Comparison of ENCODE assay signal across 25 cellular contexts in the genomic region with DNA sequence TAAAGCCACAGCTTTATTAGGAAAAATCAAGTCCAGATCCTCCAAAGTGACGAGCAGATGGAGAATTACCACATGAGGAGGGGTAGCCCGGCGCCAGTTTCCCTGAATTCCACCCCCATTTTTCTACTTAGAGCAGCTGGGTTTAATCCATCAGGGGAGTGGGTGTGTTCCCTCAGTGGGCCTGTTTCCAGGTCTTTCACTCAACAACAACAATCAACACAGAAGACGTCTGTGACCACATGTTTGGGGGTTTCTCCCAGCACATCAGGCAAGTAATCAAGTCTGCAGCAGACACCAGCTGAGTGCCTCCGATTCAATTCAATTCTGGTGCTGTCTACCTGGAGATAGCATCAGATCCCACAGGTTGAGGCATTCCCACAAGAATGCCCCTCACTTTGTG. TPM values are rescaled to one million over a fixed set of nuclear protein-coding genes. Genes with fewer than 3 reads are reported as not detected.
A peak's percentile ranks its signal among the peaks of the same experiment; 100 is the strongest.
DNase-seq lines count a peak whose midpoint lies in the region; TF ChIP-seq lines count a peak whose summit lies in the region.
"Had no signal": no experiment of that assay in that cellular context is flagged by ENCODE, and none has a peak within 500 bp of the region (broad histone marks: within the 10 kb centered on the region; RNA-seq: fewer than 3 reads in every experiment).

No MANE protein-coding gene starts in this region.

- H3K27me3 ChIP-seq in mammary epithelial cell (ENCODE audit: insufficient read depth, low read length) (no peaks in the 10 kb centered on the region), ovary (no peaks in the 10 kb centered on the region)
- H3K27me3 ChIP-seq: BE2C had no signal

- POLR2A ChIA-PET in MCF 10A (lab: Yijun Ruan, JAX) = interaction anchor here (1.1 to 1.4 kb wide), 2 partner anchors 14 to 96 kb away, joined by 3 to 4 read pairs; a partner anchor contains a TSS

- no peak for TF ChIP-seq POLR2A in ovary (IDR thresholded peaks at IDR 0.05)

- DNase-seq in MCF 10A (ENCODE audit: unreplicated experiment) (no peak), mammary epithelial cell (no peak), fibroblast of gingiva (ENCODE audit: low read depth) (peak; percentile 22), left kidney (ENCODE audit: low read depth, low spot score) (peak; percentile 61), type B pancreatic cell (ENCODE audit: extremely low spot score, unreplicated experiment) (no peak), OCI-M2 (lab: John Stamatoyannopoulos, UW; ENCODE audit: unreplicated experiment) (no peak), amniotic stem cell (lab: John Stamatoyannopoulos, UW) (no peak), ovary (no peak)
- DNase-seq: activated CD4-positive, CD25-positive, alpha-beta regulatory T cell treated with anti-CD3 and anti-CD28 coated beads, Interleukin-2, amount 50 U/mL, for 72 hours; activated naive CD4-positive, alpha-beta T cell treated with anti-CD3 and anti-CD28 coated beads for 36 hours; activated T-cell treated with anti-CD3 and anti-CD28 coated beads, Interleukin-2, amount 50 U/mL, for 72 hours; BE2C; dermis blood vessel endothelial cell; Kasumi-1; kidney glomerular epithelial cell; natural killer cell; NCI-H1092 treated with DMSO at 0.1 percent for 48 hours; NCI-H526 treated with DMSO at 0.1 percent for 48 hours; SHP77; stomach; T-helper 1 cell; upper lobe of right lung had no signal

- H2AFZ ChIP-seq in mammary epithelial cell (ENCODE audit: low read depth, low read length) = no peak overlapping the region
- H2AFZ ChIP-seq: GM23248 had no signal

- H3K4me1 Mint-ChIP-seq in MCF 10A (ENCODE audit: insufficient read depth, unreplicated experiment) (peaks cover 7% of the 10 kb centered on the region), type B pancreatic cell (ENCODE audit: unreplicated experiment) (peaks cover 41% of the 10 kb centered on the region)
- H3K4me1 Mint-ChIP-seq: natural killer cell had no signal

- dilution Hi-C loops in mammary epithelial cell (cut with HindIII; ENCODE audit: low sequenced_read_pairs) = no loop called here

- no peak overlapping the region for H3K9ac ChIP-seq in mammary epithelial cell (ENCODE audit: insufficient read depth, low read length)
- H3K9ac ChIP-seq: GM23248 had no signal

- TF ChIP-seq EP300 in ovary (IDR thresholded peaks at IDR 0.05) = no peak

- H3K4me3 ChIP-seq in mammary epithelial cell (replicated peaks in 1 of 3; ENCODE audit: insufficient read depth in 1 of 3, low read depth in 2 of 3, low read length in 3 of 3) (no peak overlapping the region), ovary (no peak overlapping the region)
- H3K4me3 ChIP-seq: GM23248, stomach, upper lobe of right lung had no signal

- H4K20me1 ChIP-seq in mammary epithelial cell (ENCODE audit: insufficient read depth, low read length) = no peaks in the 10 kb centered on the region

- H3K36me3 ChIP-seq in mammary epithelial cell (ENCODE audit: insufficient read depth, low read length) = no peaks in the 10 kb centered on the region
- no peaks in the 10 kb centered on the region for H3K36me3 ChIP-seq in ovary
- H3K36me3 ChIP-seq: stomach, upper lobe of right lung had no signal

- H3K79me2 ChIP-seq in mammary epithelial cell (ENCODE audit: insufficient read depth, low read length) = no peaks in the 10 kb centered on the region

- H3K27ac Mint-ChIP-seq in MCF 10A (ENCODE audit: low read depth, unreplicated experiment) = peak overlapping the region; percentile 19
- H3K27ac Mint-ChIP-seq in type B pancreatic cell = peak overlapping the region; percentile 43
- H3K27ac Mint-ChIP-seq: activated naive CD4-positive, alpha-beta T cell treated with anti-CD3 and anti-CD28 coated beads for 36 hours; activated T-cell treated with anti-CD3 and anti-CD28 coated beads, Interleukin-2, amount 50 U/mL, for 72 hours; natural killer cell had no signal

- H3K9me3 ChIP-seq in mammary epithelial cell (replicated peaks; ENCODE audit: insufficient read depth, low read length) (no peaks in the 10 kb centered on the region), ovary (no peaks in the 10 kb centered on the region)
- H3K9me3 ChIP-seq: BE2C, upper lobe of right lung had no signal

- H3K4me1 ChIP-seq in mammary epithelial cell (ENCODE audit: insufficient read depth, low read length) = peaks cover 35% of the 10 kb centered on the region
- no peaks in the 10 kb centered on the region for H3K4me1 ChIP-seq in ovary (ENCODE audit: insufficient read depth)
- H3K4me1 ChIP-seq: stomach, upper lobe of right lung had no signal

- H3K27me3 Mint-ChIP-seq in MCF 10A (ENCODE audit: insufficient read depth, unreplicated experiment) (no peaks in the 10 kb centered on the region), type B pancreatic cell (peaks cover 28% of the 10 kb centered on the region)

- TF ChIP-seq CTCF in MCF 10A (IDR thresholded peaks at IDR 0.05; ENCODE audit: unreplicated experiment) = no peak
- no peak for TF ChIP-seq CTCF in mammary epithelial cell (conservative IDR thresholded peaks at IDR 0.05 in 1 of 2, IDR thresholded peaks at IDR 0.05 in 1 of 2; ENCODE audit: extremely low read depth in 1 of 2, insufficient read depth in 1 of 2, low read depth in 1 of 2, low read length in 2 of 2)
- TF ChIP-seq CTCF in type B pancreatic cell (conservative IDR thresholded peaks at IDR 0.05) = no peak
- TF ChIP-seq CTCF in ovary (IDR thresholded peaks at IDR 0.05) = no peak

- BruUV-seq in MCF 10A (replicated peaks; lab: Mats Ljungman, UMichigan) (no TSS peak), mammary epithelial cell (replicated peaks; lab: Mats Ljungman, UMichigan) (no TSS peak)

- H3K9me3 Mint-ChIP-seq in MCF 10A (ENCODE audit: unreplicated experiment) (no peaks in the 10 kb centered on the region), type B pancreatic cell (peaks cover 8% of the 10 kb centered on the region)
- H3K9me3 Mint-ChIP-seq: activated naive CD4-positive, alpha-beta T cell treated with anti-CD3 and anti-CD28 coated beads for 36 hours; natural killer cell had no signal

- no peak overlapping the region for H3K4me2 ChIP-seq in mammary epithelial cell (ENCODE audit: insufficient read depth, low read depth, low read length)

- CTCF ChIA-PET in MCF 10A (lab: Yijun Ruan, JAX) (interaction anchor here (1.0 kb wide), 1 partner anchor 193 kb away, joined by 3 read pairs; no protein-coding TSS in a partner anchor), mammary epithelial cell (lab: Charles Lee; ENCODE audit: low non-redundant PET) (interaction anchor here (1.3 kb wide), 1 partner anchor 198 kb away, joined by 4 read pairs; no protein-coding TSS in a partner anchor)

- intact Hi-C loops in MCF 10A (cut with micrococcal nuclease) (no loop called here), mammary epithelial cell (cut with micrococcal nuclease) (loop anchor here (2.0 kb wide), 1 partner anchor 36 kb away; no protein-coding TSS in a partner anchor), ovary (cut with DNase I) (no loop called here)

- 83% methylated on average over 5 of the region's 5 CpGs for WGBS in mammary epithelial cell (ENCODE audit: low coverage, missing lambda C conversion rate)
- WGBS in ovary, 3 donors = 12 to 38% (median 14%) methylated on average over 5 of the region's 5 CpGs

- no peaks in the 10 kb centered on the region for H3K36me3 Mint-ChIP-seq in MCF 10A (ENCODE audit: insufficient read depth, unreplicated experiment)
- H3K36me3 Mint-ChIP-seq in type B pancreatic cell = peaks cover 8% of the 10 kb centered on the region
- H3K36me3 Mint-ChIP-seq: natural killer cell had no signal

- H3K27ac ChIP-seq in mammary epithelial cell (ENCODE audit: insufficient read depth, low read depth, low read length) (no peak overlapping the region), ovary (no peak overlapping the region)
- H3K27ac ChIP-seq: GM23248, stomach, upper lobe of right lung had no signal

- H3K4me3 Mint-ChIP-seq in MCF 10A (ENCODE audit: unreplicated experiment) = no peak overlapping the region
- H3K4me3 Mint-ChIP-seq in type B pancreatic cell = no peak overlapping the region
- H3K4me3 Mint-ChIP-seq: activated naive CD4-positive, alpha-beta T cell treated with anti-CD3 and anti-CD28 coated beads for 36 hours; activated T-cell treated with anti-CD3 and anti-CD28 coated beads, Interleukin-2, amount 50 U/mL, for 72 hours; natural killer cell had no signal

- in situ Hi-C loops in mammary epithelial cell (cut with MboI; ENCODE audit: low sequenced_read_pairs in 2 of 2) = no loop called here

RNA-seq across cellular contexts. Expression of a gene that starts 6.9 kb away (rescaled TPM):
- total RNA-seq in MCF 10A (2022) (not detected in 2 replicates), mammary epithelial cell (under 1 TPM; 0.16 to 0.33 TPM), type B pancreatic cell (ENCODE audit: low replicate concordance) (5.7 and 12.7 TPM in 2 replicates), ovary (under 1 TPM in 4 of 7 donors, not detected in 3; 0.08 to 0.30 (median 0.19) TPM)
- polyA plus RNA-seq in mammary epithelial cell (0.05 TPM), ovary (under 1 TPM; 0.20 to 0.36 TPM)
- not detected for polyA minus RNA-seq in mammary epithelial cell
- total RNA-seq: activated naive CD4-positive, alpha-beta T cell treated with anti-CD3 and anti-CD28 coated beads for 36 hours; activated T-cell treated with anti-CD3 and anti-CD28 coated beads, Interleukin-2, amount 50 U/mL, for 72 hours; dermis blood vessel endothelial cell; endothelial cell of umbilical vein; GM23248; natural killer cell; osteocyte; upper lobe of right lung had no signal
- polyA plus RNA-seq: endothelial cell of umbilical vein, GM23248 had no signal

Comparison
In these comparisons a context has a peak if more than half of its experiments do, and no peak if none do; other contexts are left out.
1. DNase-seq: peak in fibroblast of gingiva (single experiment) and left kidney (single experiment); none in MCF 10A (single experiment), mammary epithelial cell (single experiment), type B pancreatic cell (single experiment), OCI-M2 (single experiment), amniotic stem cell (single experiment) and ovary (0 of 5).